ENCODE assay signal across 8 cellular contexts in genomic region chr7:101094791-101095375, GRCh38. TPM values are rescaled to one million over a fixed set of nuclear protein-coding genes. Genes with fewer than 3 reads are reported as not detected.
DNase-seq lines count a peak whose midpoint lies in the region; ATAC-seq and TF ChIP-seq lines count a peak whose summit lies in the region.

No MANE protein-coding gene starts in this region.

- H3K27me3 ChIP-seq in testis: no peaks in the 10 kb centered on the region

- TF ChIP-seq CTCF in testis (IDR thresholded peaks at IDR 0.05): peak; percentile 18 to 64 (median 51)

- no peak for ATAC-seq in HG03196 (IDR thresholded peaks at IDR 0.05; ENCODE audit: unreplicated experiment)

- intact Hi-C loops in testis (cut with DNase I; ENCODE audit: low total_unique reads): no loop called here

- no peak overlapping the region for H3K4me3 ChIP-seq in testis

- TF ChIP-seq POLR2A in testis (IDR thresholded peaks at IDR 0.05): no peak

- H3K36me3 ChIP-seq in testis (ENCODE audit: low read depth, missing control alignments): no peaks in the 10 kb centered on the region

- WGBS in testis, 2 donors: 45 to 46% methylated on average over 12 of the region's 12 CpGs

- no peaks in the 10 kb centered on the region for H3K9me3 ChIP-seq in testis

- DNase-seq in NCI-H510A treated with DMSO at 0.1 percent for 48 hours (lab: John Stamatoyannopoulos, UW) (peak; percentile 2), NCI-H510A (lab: John Stamatoyannopoulos, UW) (no peak), NCI-H2029 (lab: John Stamatoyannopoulos, UW) (peak; percentile 34), astrocyte of the hippocampus (ENCODE audit: low read depth, low spot score) (peak; percentile 75), kidney tubule cell (ENCODE audit: low spot score) (peak; percentile 68), testis (peak; percentile 63), NCI-H2227 (lab: John Stamatoyannopoulos, UW; ENCODE audit: unreplicated experiment) (no peak)

- H3K4me1 ChIP-seq in testis: peaks cover 5% of the 10 kb centered on the region

- H3K27ac ChIP-seq in testis: no peak overlapping the region

RNA-seq across cellular contexts. Expression of gene TRIM56, which starts 9.6 kb away (rescaled TPM):
- 10 to 100 TPM; 15.3 to 20.4 TPM for total RNA-seq in testis
- polyA plus RNA-seq in testis (ENCODE audit: insufficient read depth, low read depth, low replicate concordance): 8.7 TPM

RNA-seq across cellular contexts. Expression of gene SERPINE1, which starts 32.0 kb away (rescaled TPM):
- total RNA-seq in testis: 1 to 10 TPM; 5.6 to 5.8 TPM
- polyA plus RNA-seq in testis (ENCODE audit: insufficient read depth, low read depth, low replicate concordance): 7.6 TPM

RNA-seq across cellular contexts. Expression of gene AP1S1, which starts 59.4 kb away (rescaled TPM):
- total RNA-seq in testis: 10 to 100 TPM; 31.7 to 54.8 TPM
- 46.3 TPM for polyA plus RNA-seq in testis (ENCODE audit: insufficient read depth, low read depth, low replicate concordance)

Comparison
In these comparisons a context has a peak if more than half of its experiments do, and no peak if none do; other contexts are left out.
1. DNase-seq: peak in NCI-H510A treated with DMSO at 0.1 percent for 48 hours (single experiment), NCI-H2029 (single experiment), astrocyte of the hippocampus (single experiment), kidney tubule cell (single experiment) and testis (single experiment); none in NCI-H510A (single experiment) and NCI-H2227 (single experiment).